In the genomic region with DNA sequence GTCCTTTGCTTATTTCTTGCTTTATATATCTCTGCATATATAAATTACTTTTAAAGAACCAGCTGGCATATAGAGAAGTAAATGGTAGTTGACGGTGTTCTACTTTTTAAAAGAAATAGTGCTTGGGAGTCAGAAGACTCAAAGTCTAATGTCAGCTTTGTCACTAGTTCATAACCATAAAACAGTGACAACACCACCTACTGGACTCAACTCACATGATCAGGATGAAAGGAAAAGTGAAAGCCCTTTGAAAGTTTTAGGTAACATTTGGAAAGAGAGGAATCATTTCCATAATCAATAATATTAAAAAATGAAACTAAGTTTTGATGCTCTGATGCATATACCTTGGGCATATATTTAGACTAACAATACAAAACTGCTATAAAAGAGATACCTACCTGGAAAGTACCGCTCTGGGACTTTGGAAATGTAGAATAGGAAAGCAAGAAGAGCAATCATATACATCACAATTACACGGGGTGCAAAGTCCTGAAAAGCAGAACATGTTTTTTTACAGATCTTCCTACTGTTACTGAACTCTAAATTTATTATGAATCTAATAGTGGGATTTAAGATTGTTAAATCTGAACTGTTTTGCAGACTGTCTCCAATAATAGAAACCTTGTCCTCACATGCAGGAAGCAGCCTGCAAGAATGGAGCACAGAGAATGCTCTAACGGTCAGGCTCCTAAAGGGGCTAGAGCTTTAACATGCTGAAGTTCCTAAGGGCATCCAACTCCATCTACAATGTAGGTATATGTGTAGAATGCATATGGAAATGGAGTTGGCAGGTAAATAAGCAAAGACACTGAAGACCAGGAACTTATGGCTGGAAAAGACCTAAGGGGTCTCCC, we compare ENCODE assay signal across 14 cellular contexts. TPM values are rescaled to one million over a fixed set of nuclear protein-coding genes. Genes with fewer than 3 reads are reported as not detected.
DNase-seq lines count a peak whose midpoint lies in the region; ATAC-seq and TF ChIP-seq lines count a peak whose summit lies in the region.
"Had no signal": no experiment of that assay in that cellular context is flagged by ENCODE, and none has a peak within 500 bp of the region (broad histone marks: within the 10 kb centered on the region; RNA-seq: fewer than 3 reads in every experiment).

No MANE protein-coding gene starts in this region.

- H3K36me3 ChIP-seq in colonic mucosa (no peaks in the 10 kb centered on the region), trophoblast cell (ENCODE audit: control insufficient read depth in 1 of 2, insufficient read depth in 2 of 2, low read length in 2 of 2) (peaks cover under 1 to 4% of the 10 kb centered on the region in 2 experiments)

- H2BK5ac ChIP-seq in trophoblast cell (ENCODE audit: low read depth, low read length, poor library complexity) = no peak overlapping the region

- peak; percentile 31 for DNase-seq in HT-29 (ENCODE audit: low spot score)
- no peak for DNase-seq in colonic mucosa
- no peak for DNase-seq in inferior parietal cortex (ENCODE audit: extremely low spot score)
- no peak for DNase-seq in Ammon's horn (ENCODE audit: low spot score)
- no peak for DNase-seq in trophoblast cell
- DNase-seq in retina = no peak
- DNase-seq: activated CD4-positive, alpha-beta T cell treated with anti-CD3 and anti-CD28 coated beads for 4 hours; activated naive CD4-positive, alpha-beta T cell treated with Interleukin-2 at 50 U/mL for 16 hours; effector CD4-positive, alpha-beta T cell; naive B cell; NCI-H1930; stimulated activated naive CD8-positive, alpha-beta T cell treated with anti-CD3 and anti-CD28 coated beads, Interleukin-15, Interleukin-2, amounts not matched to agents 100 U/mL and 50 U/mL, for 24 hours had no signal

- H3K9ac ChIP-seq in colonic mucosa (ENCODE audit: low read depth in 2 of 2, low read length in 2 of 2) (no peak overlapping the region), trophoblast cell (ENCODE audit: low read length) (no peak overlapping the region)

- WGBS in trophoblast cell (ENCODE audit: extremely low coverage, insufficient coverage, insufficient read length) = no CpG with 5 or more reads among the region's 4 CpGs

- no peak overlapping the region for H2BK12ac ChIP-seq in trophoblast cell (ENCODE audit: low read length)

- no peak overlapping the region for H3K18ac ChIP-seq in trophoblast cell (ENCODE audit: low read length)

- H2AFZ ChIP-seq in trophoblast cell (ENCODE audit: insufficient read depth, low read length, poor library complexity) = no peak overlapping the region

- H3K4me1 ChIP-seq in colonic mucosa = peaks cover 4% of the 10 kb centered on the region
- H3K4me1 ChIP-seq in trophoblast cell (ENCODE audit: control insufficient read depth in 1 of 2, insufficient read depth in 2 of 2, low read length in 2 of 2) = no peaks in the 10 kb centered on the region

- H3K79me2 ChIP-seq in trophoblast cell (ENCODE audit: control insufficient read depth, insufficient read depth, low read length, poor library complexity) = no peaks in the 10 kb centered on the region

- no peak overlapping the region for H3K4me3 ChIP-seq in colonic mucosa
- H3K4me3 ChIP-seq in trophoblast cell (ENCODE audit: low read depth, low read length) = no peak overlapping the region

- no peak overlapping the region for H3K23ac ChIP-seq in trophoblast cell (ENCODE audit: low read length)

- no peaks in the 10 kb centered on the region for H3K79me1 ChIP-seq in trophoblast cell (ENCODE audit: low read length)

- no peak overlapping the region for H2AK5ac ChIP-seq in trophoblast cell (ENCODE audit: low read length)

- no peak overlapping the region for H4K12ac ChIP-seq in trophoblast cell (ENCODE audit: low read depth, low read length)

- H3K4ac ChIP-seq in trophoblast cell (ENCODE audit: low read depth, low read length) = no peak overlapping the region

- H3K14ac ChIP-seq in trophoblast cell (ENCODE audit: low read length) = no peak overlapping the region

- intact Hi-C loops in colonic mucosa (cut with DNase I) = no loop called here

- no peak overlapping the region for H2BK120ac ChIP-seq in trophoblast cell (ENCODE audit: insufficient read depth, low read length, poor library complexity)

- ATAC-seq in GM18868 (IDR thresholded peaks at IDR 0.05; ENCODE audit: unreplicated experiment) = peak; percentile 61
- ATAC-seq: stimulated activated naive CD8-positive, alpha-beta T cell treated with anti-CD3 and anti-CD28 coated beads, Interleukin-15, Interleukin-2, amounts not matched to agents 100 U/mL and 50 U/mL, for 24 hours had no signal

- H4K91ac ChIP-seq in trophoblast cell (ENCODE audit: low read depth, low read length) = no peak overlapping the region

- H3K4me2 ChIP-seq in trophoblast cell (ENCODE audit: low read length) = no peak overlapping the region

- H3K27me3 ChIP-seq in colonic mucosa (no peaks in the 10 kb centered on the region), trophoblast cell (ENCODE audit: insufficient read depth, low read length) (no peaks in the 10 kb centered on the region)

- no peak overlapping the region for H3K27ac ChIP-seq in 22Rv1
- peak overlapping the region; percentile 24 for H3K27ac ChIP-seq in colonic mucosa
- no peak overlapping the region for H3K27ac ChIP-seq in trophoblast cell (ENCODE audit: low read depth, low read length)

- no peaks in the 10 kb centered on the region for H3K9me3 ChIP-seq in colonic mucosa
- H3K9me3 ChIP-seq in trophoblast cell (ENCODE audit: insufficient read depth, low read depth, low read length) = no peaks in the 10 kb centered on the region

- H4K8ac ChIP-seq in trophoblast cell (ENCODE audit: low read depth, low read length) = no peak overlapping the region

- TF ChIP-seq CTCF in 22Rv1 (IDR thresholded peaks at IDR 0.05) (peak; percentile 30; the same call in 1 of the 2 replicates), colonic mucosa (IDR thresholded peaks at IDR 0.05) (no peak)

RNA-seq across cellular contexts. Expression of gene PAQR3, which starts 15.6 kb away (rescaled TPM):
- 8.2 and 11.6 TPM in 2 replicates for total RNA-seq in HT-29 (2014; rRNA removed; shearing (Covaris generic))
- total RNA-seq in colonic mucosa = 10 to 100 TPM; 13.1 to 16.4 TPM
- 18.3 and 18.9 TPM in 2 replicates for polyA plus RNA-seq in trophoblast cell (2013)
